Comparison of ENCODE assay signal across 23 cellular contexts in the genomic region with DNA sequence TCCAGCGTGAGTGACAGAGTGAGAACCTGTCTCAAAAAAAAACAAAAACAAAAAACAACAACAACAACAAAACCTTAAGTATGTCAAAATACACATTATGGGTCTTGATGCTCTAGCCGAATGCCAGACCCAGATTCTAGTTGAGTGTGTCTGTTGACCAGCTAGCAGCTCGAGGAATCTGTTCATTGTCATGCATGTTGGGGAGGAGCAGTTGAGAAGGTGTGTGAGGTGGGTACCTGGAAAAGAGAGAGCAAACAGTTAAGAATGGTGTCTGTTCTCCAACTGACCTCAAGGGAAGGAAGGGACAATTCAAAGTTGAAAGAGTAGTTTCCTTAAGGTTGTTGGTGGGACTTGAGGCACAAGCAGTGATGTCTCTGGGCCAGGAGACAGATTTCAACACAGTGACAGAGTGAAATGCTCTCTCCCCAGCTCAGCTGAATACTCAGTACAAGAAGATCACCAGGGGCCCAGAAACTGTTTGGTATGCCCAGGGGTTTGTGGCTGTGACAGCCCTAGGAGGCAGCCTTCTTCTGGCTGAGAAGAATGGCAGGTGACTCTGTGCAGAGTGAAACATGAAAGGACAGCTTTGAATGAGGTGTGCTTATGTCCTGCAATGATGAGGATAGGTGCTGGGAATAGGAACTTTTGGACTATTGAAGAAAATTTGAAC. TPM values are rescaled to one million over a fixed set of nuclear protein-coding genes. Genes with fewer than 3 reads are reported as not detected.
DNase-seq lines count a peak whose midpoint lies in the region; ATAC-seq and TF ChIP-seq lines count a peak whose summit lies in the region.
"Had no signal": no experiment of that assay in that cellular context is flagged by ENCODE, and none has a peak within 500 bp of the region (broad histone marks: within the 10 kb centered on the region; RNA-seq: fewer than 3 reads in every experiment).

No MANE protein-coding gene starts in this region.

- H3K4ac ChIP-seq in H9 (ENCODE audit: low read depth, low read length): no peak overlapping the region

- peak in 1 of 2 donors; percentile 12 for DNase-seq in activated T-cell treated with anti-CD3 and anti-CD28 coated beads, Interleukin-2, amount 50 U/mL, for 72 hours
- DNase-seq in activated T-cell treated with anti-CD3 and anti-CD28 coated beads, Interleukin-2, amount 50 U/mL, for 4 hours: no peak
- DNase-seq in H9 (no peak), mammary epithelial cell (no peak), ACHN (no peak), inferior parietal cortex (ENCODE audit: extremely low spot score) (no peak)
- no peak for DNase-seq in stimulated activated effector memory CD8-positive, alpha-beta T cell treated with anti-CD3 and anti-CD28 coated beads, Interleukin-12 subunit alpha, Interleukin-12 subunit beta, amount 100 ng/mL, for 72 hours (ENCODE audit: low spot score in 2 of 2)
- DNase-seq: BE2C; DMS79; GOT3; Kasumi-1; MM.1S; NCI-H1048; NCI-H1417 treated with DMSO at 0.1 percent for 48 hours; NCI-H187; NCI-H510A; NCI-H748 treated with DMSO at 0.1 percent for 48 hours; NK-92 treated with Interleukin-12 subunit alpha and Interleukin-12 subunit beta, amount 100 ng/mL, for 24 hours; SIG-M5; SK-N-SH had no signal

- peaks cover 33% of the 10 kb centered on the region for H3K4me1 Mint-ChIP-seq in activated T-cell treated with anti-CD3 and anti-CD28 coated beads, Interleukin-2, amount 50 U/mL, for 72 hours (ENCODE audit: low read depth)
- H3K4me1 Mint-ChIP-seq in activated T-cell treated with anti-CD3 and anti-CD28 coated beads, Interleukin-2, amount 50 U/mL, for 4 hours (ENCODE audit: low read depth): peaks cover 9% of the 10 kb centered on the region
- peaks cover 14 to 15% of the 10 kb centered on the region in 2 experiments for H3K4me1 Mint-ChIP-seq in H9
- peaks cover 30% of the 10 kb centered on the region for H3K4me1 Mint-ChIP-seq in stimulated activated effector memory CD8-positive, alpha-beta T cell treated with anti-CD3 and anti-CD28 coated beads, Interleukin-12 subunit alpha, Interleukin-12 subunit beta, amount 100 ng/mL, for 72 hours

- H3K56ac ChIP-seq in H9 (ENCODE audit: insufficient read length, low read depth, low read length): no peak overlapping the region

- dilution Hi-C loops in mammary epithelial cell (cut with HindIII; ENCODE audit: low sequenced_read_pairs): no loop called here

- CTCF ChIA-PET in mammary epithelial cell (lab: Charles Lee; ENCODE audit: low non-redundant PET): no interaction called here

- intact Hi-C loops in mammary epithelial cell (cut with micrococcal nuclease): no loop called here

- H3K27me3 ChIP-seq in H9 (ENCODE audit: insufficient read depth, low read length) (no peaks in the 10 kb centered on the region), mammary epithelial cell (ENCODE audit: insufficient read depth, low read length) (no peaks in the 10 kb centered on the region)
- H3K27me3 ChIP-seq: BE2C had no signal

- H2BK5ac ChIP-seq in H9 (ENCODE audit: insufficient read length, low read length): no peak overlapping the region

- no TSS peak for BruUV-seq in mammary epithelial cell (replicated peaks; lab: Mats Ljungman, UMichigan)

- H3K27me3 Mint-ChIP-seq in activated T-cell treated with anti-CD3 and anti-CD28 coated beads, Interleukin-2, amount 50 U/mL, for 72 hours (ENCODE audit: low read depth): no peaks in the 10 kb centered on the region
- no peaks in the 10 kb centered on the region for H3K27me3 Mint-ChIP-seq in activated T-cell treated with anti-CD3 and anti-CD28 coated beads, Interleukin-2, amount 50 U/mL, for 4 hours (ENCODE audit: low read depth)
- H3K27me3 Mint-ChIP-seq in H9 (ENCODE audit: low read depth): no peaks in the 10 kb centered on the region; the same call in 1 of the 2 replicates

- no peak overlapping the region for H3K27ac ChIP-seq in H9 (ENCODE audit: insufficient read length, low read depth, low read length)
- no peak overlapping the region for H3K27ac ChIP-seq in mammary epithelial cell (ENCODE audit: insufficient read depth, low read depth, low read length)
- H3K27ac ChIP-seq: A549 had no signal

- H2BK12ac ChIP-seq in H9 (ENCODE audit: insufficient read length, low read depth, low read length): no peak overlapping the region

- peaks cover 5% of the 10 kb centered on the region for H3K9me3 ChIP-seq in H9 (ENCODE audit: control insufficient read depth, low read depth, low read length)
- H3K9me3 ChIP-seq in mammary epithelial cell (replicated peaks; ENCODE audit: insufficient read depth, low read length): peaks cover 11% of the 10 kb centered on the region
- H3K9me3 ChIP-seq: BE2C, SK-N-SH had no signal

- no peak overlapping the region for H3K9ac ChIP-seq in H9 (ENCODE audit: extremely low read depth, insufficient read length, low read length)
- H3K9ac ChIP-seq in mammary epithelial cell (ENCODE audit: insufficient read depth, low read length): no peak overlapping the region
- H3K9ac ChIP-seq: SK-N-SH had no signal

- H3K14ac ChIP-seq in H9 (ENCODE audit: insufficient read depth, low read length): no peak overlapping the region

- peak; percentile 43 to 52 for ATAC-seq in activated T-cell treated with anti-CD3 and anti-CD28 coated beads, Interleukin-2, amount 50 U/mL, for 72 hours (replicated peaks in 1 of 2)
- ATAC-seq in activated T-cell treated with anti-CD3 and anti-CD28 coated beads, Interleukin-2, amount 50 U/mL, for 4 hours: no peak
- ATAC-seq in stimulated activated effector memory CD8-positive, alpha-beta T cell treated with anti-CD3 and anti-CD28 coated beads, Interleukin-12 subunit alpha, Interleukin-12 subunit beta, amount 100 ng/mL, for 72 hours: peak; percentile 45
- ATAC-seq: GM12878, Panc1 had no signal

- H4K20me1 ChIP-seq in H9 (ENCODE audit: control insufficient read depth, insufficient read depth, insufficient read length) (no peaks in the 10 kb centered on the region), mammary epithelial cell (ENCODE audit: insufficient read depth, low read length) (no peaks in the 10 kb centered on the region)

- H3T11ph ChIP-seq in H9 (ENCODE audit: low read length): no peak overlapping the region

- H4K8ac ChIP-seq in H9 (replicated peaks; ENCODE audit: insufficient read length, low read depth, low read length): no peak overlapping the region

- in situ Hi-C loops in mammary epithelial cell (cut with MboI; ENCODE audit: low sequenced_read_pairs in 2 of 2) (no loop called here), ACHN (cut with HindIII; ENCODE audit: low pct_ligation_motif_present, low pct_unique_long_range_greater_than_20kb, low sequenced_read_pairs) (no loop called here)

- no peaks in the 10 kb centered on the region for H3K36me3 ChIP-seq in mammary epithelial cell (ENCODE audit: insufficient read depth, low read length)
- H3K36me3 ChIP-seq: BE2C had no signal

- H3K9me3 Mint-ChIP-seq in activated T-cell treated with anti-CD3 and anti-CD28 coated beads, Interleukin-2, amount 50 U/mL, for 72 hours: peaks cover 7 to 15% of the 10 kb centered on the region in 2 donors
- H3K9me3 Mint-ChIP-seq in activated T-cell treated with anti-CD3 and anti-CD28 coated beads, Interleukin-2, amount 50 U/mL, for 4 hours: peaks cover 19% of the 10 kb centered on the region
- peaks cover 13 to 20% of the 10 kb centered on the region in 2 experiments; a peak in 4 of 5 replicates for H3K9me3 Mint-ChIP-seq in H9
- peaks cover 11% of the 10 kb centered on the region for H3K9me3 Mint-ChIP-seq in stimulated activated effector memory CD8-positive, alpha-beta T cell treated with anti-CD3 and anti-CD28 coated beads, Interleukin-12 subunit alpha, Interleukin-12 subunit beta, amount 100 ng/mL, for 72 hours

- peak overlapping the region; percentile 45 for H2AFZ ChIP-seq in H9 (ENCODE audit: low read length)
- H2AFZ ChIP-seq in mammary epithelial cell (ENCODE audit: low read depth, low read length): peak overlapping the region; percentile 5

- H3K18ac ChIP-seq in H9 (ENCODE audit: insufficient read length, low read depth, low read length): no peak overlapping the region

- no peaks in the 10 kb centered on the region for H3K79me2 ChIP-seq in H9 (ENCODE audit: insufficient read depth, low read length)
- H3K79me2 ChIP-seq in mammary epithelial cell (ENCODE audit: insufficient read depth, low read length): no peaks in the 10 kb centered on the region

- H3K4me3 Mint-ChIP-seq in activated T-cell treated with anti-CD3 and anti-CD28 coated beads, Interleukin-2, amount 50 U/mL, for 72 hours: no peak overlapping the region
- H3K4me3 Mint-ChIP-seq in activated T-cell treated with anti-CD3 and anti-CD28 coated beads, Interleukin-2, amount 50 U/mL, for 4 hours: no peak overlapping the region
- no peak overlapping the region for H3K4me3 Mint-ChIP-seq in H9
- no peak overlapping the region for H3K4me3 Mint-ChIP-seq in stimulated activated effector memory CD8-positive, alpha-beta T cell treated with anti-CD3 and anti-CD28 coated beads, Interleukin-12 subunit alpha, Interleukin-12 subunit beta, amount 100 ng/mL, for 72 hours

- H3K4me1 ChIP-seq in H9 (ENCODE audit: insufficient read depth, low read length): peaks cover 3% of the 10 kb centered on the region; the same call in 1 of the 2 replicates
- H3K4me1 ChIP-seq in mammary epithelial cell (ENCODE audit: insufficient read depth, low read length): peaks cover 4% of the 10 kb centered on the region
- H3K4me1 ChIP-seq: BE2C had no signal

- H3K23me2 ChIP-seq in H9 (ENCODE audit: insufficient read length, low read depth, low read length, poor library complexity, severe bottlenecking): no peaks in the 10 kb centered on the region

- no peak overlapping the region for H2AK5ac ChIP-seq in H9 (ENCODE audit: insufficient read length, low read length)

- H3K27ac Mint-ChIP-seq in activated T-cell treated with anti-CD3 and anti-CD28 coated beads, Interleukin-2, amount 50 U/mL, for 72 hours: peak overlapping the region; percentile 96
- H3K27ac Mint-ChIP-seq in H9: peak overlapping the region in 1 of 3 experiments; percentile 25; a peak in 1 of 7 replicates
- no peak overlapping the region for H3K27ac Mint-ChIP-seq in stimulated activated effector memory CD8-positive, alpha-beta T cell treated with anti-CD3 and anti-CD28 coated beads, Interleukin-12 subunit alpha, Interleukin-12 subunit beta, amount 100 ng/mL, for 72 hours

- H3K79me1 ChIP-seq in H9 (ENCODE audit: insufficient read depth, low read depth, low read length, poor library complexity, severe bottlenecking): no peaks in the 10 kb centered on the region

- TF ChIP-seq CTCF in H9 (conservative IDR thresholded peaks at IDR 0.05) (no peak), mammary epithelial cell (conservative IDR thresholded peaks at IDR 0.05 in 1 of 2, IDR thresholded peaks at IDR 0.05 in 1 of 2; ENCODE audit: extremely low read depth in 1 of 2, insufficient read depth in 1 of 2, low read depth in 1 of 2, low read length in 2 of 2) (no peak)

- H3K4me2 ChIP-seq in H9 (ENCODE audit: insufficient read depth, insufficient read length, low read length): no peak overlapping the region
- H3K4me2 ChIP-seq in mammary epithelial cell (ENCODE audit: insufficient read depth, low read depth, low read length): no peak overlapping the region
- H3K4me2 ChIP-seq: A549, SK-N-SH had no signal

- no peak overlapping the region for H4K5ac ChIP-seq in H9 (ENCODE audit: insufficient read length, low read depth, low read length)

- H2BK20ac ChIP-seq in H9 (ENCODE audit: low read depth, low read length, poor library complexity, severe bottlenecking): no peak overlapping the region

- no peak overlapping the region for H4K91ac ChIP-seq in H9 (ENCODE audit: insufficient read length, low read depth, low read length)

- H3K36me3 Mint-ChIP-seq in activated T-cell treated with anti-CD3 and anti-CD28 coated beads, Interleukin-2, amount 50 U/mL, for 72 hours (ENCODE audit: insufficient read depth in 2 of 2): peaks cover 22 to 33% of the 10 kb centered on the region in 2 donors
- peaks cover 7% of the 10 kb centered on the region for H3K36me3 Mint-ChIP-seq in activated T-cell treated with anti-CD3 and anti-CD28 coated beads, Interleukin-2, amount 50 U/mL, for 4 hours (ENCODE audit: insufficient read depth)
- H3K36me3 Mint-ChIP-seq in H9 (ENCODE audit: insufficient read depth in 1 of 3, low read depth in 3 of 3): peaks cover 4 to 13% (median 5%) of the 10 kb centered on the region in 3 experiments; a peak in 5 of 7 replicates
- no peaks in the 10 kb centered on the region for H3K36me3 Mint-ChIP-seq in stimulated activated effector memory CD8-positive, alpha-beta T cell treated with anti-CD3 and anti-CD28 coated beads, Interleukin-12 subunit alpha, Interleukin-12 subunit beta, amount 100 ng/mL, for 72 hours

- no peak overlapping the region for H2BK15ac ChIP-seq in H9 (ENCODE audit: low read depth, low read length)

- H3K23ac ChIP-seq in H9 (ENCODE audit: insufficient read length, low read depth, low read length): no peak overlapping the region

- H3K4me3 ChIP-seq in mammary epithelial cell (replicated peaks in 1 of 3; ENCODE audit: insufficient read depth in 1 of 3, low read depth in 2 of 3, low read length in 3 of 3): no peak overlapping the region
- H3K4me3 ChIP-seq: A549, GM12878 had no signal

- no peak overlapping the region for H2BK120ac ChIP-seq in H9 (ENCODE audit: low read depth, low read length, poor library complexity, severe bottlenecking)

- WGBS in H9 (ENCODE audit: extremely low coverage, insufficient read length, low lambda C conversion rate): no CpG with 5 or more reads among the region's 3 CpGs
- 96% methylated on average over 3 of the region's 3 CpGs for WGBS in mammary epithelial cell (ENCODE audit: low coverage, missing lambda C conversion rate)

RNA-seq across cellular contexts. Expression of a gene that starts 14.4 kb away (rescaled TPM):
- total RNA-seq in activated T-cell treated with anti-CD3 and anti-CD28 coated beads, Interleukin-2, amount 50 U/mL, for 72 hours: 10 to 100 TPM; 29.4 to 39.6 TPM
- total RNA-seq in activated T-cell treated with anti-CD3 and anti-CD28 coated beads, Interleukin-2, amount 50 U/mL, for 4 hours: 1 to 10 TPM; 9.0 to 9.9 (median 9.0) TPM
- total RNA-seq in H9 (2021) (54.8 and 62.5 TPM in 2 replicates), mammary epithelial cell (10 to 100 TPM; 10.2 to 14.4 TPM)
- 8.9 TPM for polyA plus RNA-seq in mammary epithelial cell
- 6.0 TPM for polyA minus RNA-seq in mammary epithelial cell

Comparison
In these comparisons a context has a peak if more than half of its experiments do, and no peak if none do; other contexts are left out.
1. ATAC-seq: peak in activated T-cell treated with anti-CD3 and anti-CD28 coated beads, Interleukin-2, amount 50 U/mL, for 72 hours (2 of 2) and stimulated activated effector memory CD8-positive, alpha-beta T cell treated with anti-CD3 and anti-CD28 coated beads, Interleukin-12 subunit alpha, Interleukin-12 subunit beta, amount 100 ng/mL, for 72 hours (single experiment); none in activated T-cell treated with anti-CD3 and anti-CD28 coated beads, Interleukin-2, amount 50 U/mL, for 4 hours (0 of 2).